In genomic region chr15:52295421-52295991, GRCh38 we compare ENCODE assay signal across 8 cellular contexts. TPM values are rescaled to one million over a fixed set of nuclear protein-coding genes. Genes with fewer than 3 reads are reported as not detected.
A peak's percentile ranks its signal among the peaks of the same experiment; 100 is the strongest.
DNase-seq lines count a peak whose midpoint lies in the region; ATAC-seq and TF ChIP-seq lines count a peak whose summit lies in the region.

Gene MYO5C, minus strand, starts transcription at chr15:52295804. Its CDS starts 168 bp downstream, at chr15:52295636.

- ATAC-seq in GM19324 (IDR thresholded peaks at IDR 0.05; ENCODE audit: low FRiP score, unreplicated experiment), result no peak

- H2AFZ ChIP-seq in mammary epithelial cell (ENCODE audit: low read depth, low read length), result peak within 1 kb of the TSS; percentile 91

- intact Hi-C loops in mammary epithelial cell (cut with micrococcal nuclease), result no loop called here

- H3K9me3 ChIP-seq in mammary epithelial cell (replicated peaks; ENCODE audit: insufficient read depth, low read length), result no peaks in the 10 kb centered on the region
- H3K9me3 ChIP-seq in skeletal muscle tissue (ENCODE audit: control insufficient read depth in 3 of 3, low read length in 3 of 3), result no peaks in the 10 kb centered on the region

- in situ Hi-C loops in mammary epithelial cell (cut with MboI; ENCODE audit: low sequenced_read_pairs in 2 of 2), result no loop called here

- H3K27me3 ChIP-seq in mammary epithelial cell (ENCODE audit: insufficient read depth, low read length) (no peaks in the 10 kb centered on the region), skeletal muscle tissue (ENCODE audit: control insufficient read depth in 3 of 3, insufficient read depth in 3 of 3, low read length in 3 of 3) (peaks cover 0 to 7% (median 0%) of the 10 kb centered on the region in 3 donors)

- H3K4me2 ChIP-seq in mammary epithelial cell (ENCODE audit: insufficient read depth, low read depth, low read length), result peak within 1 kb of the TSS; percentile 96

- H4K20me1 ChIP-seq in mammary epithelial cell (ENCODE audit: insufficient read depth, low read length), result no peaks in the 10 kb centered on the region

- WGBS in mammary epithelial cell (ENCODE audit: low coverage, missing lambda C conversion rate), result 16% methylated on average over 7 of the region's 65 CpGs

- dilution Hi-C loops in mammary epithelial cell (cut with HindIII; ENCODE audit: low sequenced_read_pairs), result loop anchor here (5.0 kb wide), 1 partner anchor 38 kb away; no protein-coding TSS in a partner anchor

- BruUV-seq in mammary epithelial cell (replicated peaks; lab: Mats Ljungman, UMichigan), result no TSS peak

- no peak for TF ChIP-seq CTCF in mammary epithelial cell (conservative IDR thresholded peaks at IDR 0.05 in 1 of 2, IDR thresholded peaks at IDR 0.05 in 1 of 2; ENCODE audit: extremely low read depth in 1 of 2, insufficient read depth in 1 of 2, low read depth in 1 of 2, low read length in 2 of 2)
- no peak for TF ChIP-seq CTCF in GM10266 (IDR thresholded peaks at IDR 0.05; ENCODE audit: control insufficient read depth, insufficient read depth, low read depth, missing control alignments)

- H3K4me1 ChIP-seq in mammary epithelial cell (ENCODE audit: insufficient read depth, low read length) (peaks cover 11% of the 10 kb centered on the region), skeletal muscle tissue (ENCODE audit: control insufficient read depth in 3 of 3, insufficient read depth in 3 of 3, low read length in 3 of 3) (peaks cover 0 to 7% (median 6%) of the 10 kb centered on the region in 3 donors)

- H3K27ac ChIP-seq in mammary epithelial cell (ENCODE audit: insufficient read depth, low read depth, low read length) (no peak within 1 kb of the TSS), skeletal muscle tissue (ENCODE audit: low read depth, low read length) (peak within 1 kb of the TSS; percentile 5)

- H3K36me3 ChIP-seq in mammary epithelial cell (ENCODE audit: insufficient read depth, low read length), result no peaks in the 10 kb centered on the region
- H3K36me3 ChIP-seq in skeletal muscle tissue (ENCODE audit: control insufficient read depth in 3 of 3, insufficient read depth in 3 of 3, low read length in 3 of 3), result no peaks in the 10 kb centered on the region

- H3K9ac ChIP-seq in mammary epithelial cell (ENCODE audit: insufficient read depth, low read length) (no peak within 1 kb of the TSS), skeletal muscle tissue (ENCODE audit: low read depth in 1 of 3, low read length in 3 of 3) (peak within 1 kb of the TSS in 2 of 3 donors; percentile 57 to 71)

- CTCF ChIA-PET in mammary epithelial cell (lab: Charles Lee; ENCODE audit: low non-redundant PET), result no interaction called here

- H3K79me2 ChIP-seq in mammary epithelial cell (ENCODE audit: insufficient read depth, low read length), result no peaks in the 10 kb centered on the region

- DNase-seq in A172 (ENCODE audit: low spot score), result peak; percentile 14
- peak; percentile 30 for DNase-seq in NCI-H460 (ENCODE audit: extremely low read depth, low read depth)
- peak; percentile 56 for DNase-seq in mammary epithelial cell
- DNase-seq in islet precursor cell, result peak; percentile 92
- no peak for DNase-seq in GM10266 (ENCODE audit: extremely low spot score)

- peak within 1 kb of the TSS; percentile 43; the same call in 1 of the 2 replicates for H3K4me3 ChIP-seq in GM08714 (ENCODE audit: low read length)
- peak within 1 kb of the TSS; percentile 50 to 61 (median 57) for H3K4me3 ChIP-seq in mammary epithelial cell (replicated peaks in 1 of 3; ENCODE audit: insufficient read depth in 1 of 3, low read depth in 2 of 3, low read length in 3 of 3)
- peak within 1 kb of the TSS; percentile 28 to 72 (median 67) for H3K4me3 ChIP-seq in skeletal muscle tissue (ENCODE audit: low read length in 3 of 3)

RNA-seq across cellular contexts. Expression of gene MYO5C, which starts in this region (rescaled TPM):
- total RNA-seq in A172 (2014; rRNA removed; shearing (Covaris generic)), result 0.88 and 2.1 TPM in 2 replicates
- total RNA-seq in NCI-H460 (2014; rRNA removed; shearing (Covaris generic)), result 11.0 and 14.9 TPM in 2 replicates
- polyA plus RNA-seq in NCI-H460 (2014; cell fraction: nucleus; rRNA removed), result 6.6 and 15.3 TPM in 2 replicates
- 1 to 10 TPM; 2.4 to 2.5 TPM for total RNA-seq in mammary epithelial cell
- 1.2 TPM for polyA plus RNA-seq in mammary epithelial cell
- 7.8 TPM for polyA minus RNA-seq in mammary epithelial cell
- total RNA-seq in skeletal muscle tissue, result 3.7 TPM
